Comparison of ENCODE assay signal across 21 cellular contexts in genomic region chr1:192763243-192763642, GRCh38. TPM values are rescaled to one million over a fixed set of nuclear protein-coding genes. Genes with fewer than 3 reads are reported as not detected.
DNase-seq lines count a peak whose midpoint lies in the region; ATAC-seq and TF ChIP-seq lines count a peak whose summit lies in the region.
"Had no signal": no experiment of that assay in that cellular context is flagged by ENCODE, and none has a peak within 500 bp of the region (broad histone marks: within the 10 kb centered on the region; RNA-seq: fewer than 3 reads in every experiment).

No MANE protein-coding gene starts in this region.

- DNase-seq in ELR (ENCODE audit: low read depth), result peak; percentile 9
- peak; percentile 54 for DNase-seq in fibroblast of mammary gland (ENCODE audit: low read depth)
- no peak for DNase-seq in osteoblast (ENCODE audit: insufficient read length, low spot score, missing footprints)
- DNase-seq in naive thymus-derived CD4-positive, alpha-beta T cell, result no peak
- no peak for DNase-seq in BE2C
- DNase-seq in right atrium auricular region (ENCODE audit: low spot score), result no peak
- DNase-seq: activated CD8-positive, alpha-beta T cell treated with anti-CD3 and anti-CD28 coated beads for 36 hours; activated naive CD4-positive, alpha-beta T cell; anterior cingulate cortex; GDM1; hippocampal formation; Karpas-422; naive B cell; NCI-H1092 treated with DMSO at 0.1 percent for 48 hours; NCI-H2081 treated with DMSO at 0.1 percent for 48 hours; NK-92 treated with Interleukin-12 subunit alpha and Interleukin-12 subunit beta, amount 100 ng/mL, for 24 hours; ovary had no signal

- peaks cover 0 to 2% (median 0%) of the 10 kb centered on the region in 7 donors for H3K4me1 Mint-ChIP-seq in naive thymus-derived CD4-positive, alpha-beta T cell
- H3K4me1 Mint-ChIP-seq: naive B cell had no signal

- no peak overlapping the region for H3K4me3 ChIP-seq in fibroblast of mammary gland (ENCODE audit: control insufficient read depth, low read depth, low read length)
- no peak overlapping the region for H3K4me3 ChIP-seq in osteoblast (ENCODE audit: insufficient read depth, low read length)
- H3K4me3 ChIP-seq in naive thymus-derived CD4-positive, alpha-beta T cell (ENCODE audit: low read length), result no peak overlapping the region
- no peak overlapping the region for H3K4me3 ChIP-seq in BE2C (ENCODE audit: low read depth, low read length)
- H3K4me3 ChIP-seq in right atrium auricular region, result no peak overlapping the region
- H3K4me3 ChIP-seq: ovary had no signal

- no peak overlapping the region for H2AFZ ChIP-seq in osteoblast (ENCODE audit: low read length)

- H3K27ac ChIP-seq in osteoblast (ENCODE audit: low read depth, low read length) (peak overlapping the region; percentile 16), right atrium auricular region (no peak overlapping the region)
- no peak overlapping the region for H3K27ac ChIP-seq in naive thymus-derived CD4-positive, alpha-beta T cell (ENCODE audit: low read depth, low read length)
- H3K27ac ChIP-seq: ovary had no signal

- H3K9me3 ChIP-seq in osteoblast (ENCODE audit: low read depth, low read length), result no peaks in the 10 kb centered on the region
- H3K9me3 ChIP-seq in naive thymus-derived CD4-positive, alpha-beta T cell (ENCODE audit: control insufficient read depth in 2 of 3, low read length in 3 of 3), result no peaks in the 10 kb centered on the region
- no peaks in the 10 kb centered on the region for H3K9me3 ChIP-seq in BE2C
- H3K9me3 ChIP-seq in right atrium auricular region, result no peaks in the 10 kb centered on the region
- H3K9me3 ChIP-seq: ovary had no signal

- no peaks in the 10 kb centered on the region for H3K27me3 ChIP-seq in osteoblast (ENCODE audit: insufficient read depth, low read length)
- no peaks in the 10 kb centered on the region for H3K27me3 ChIP-seq in naive thymus-derived CD4-positive, alpha-beta T cell (ENCODE audit: control insufficient read depth in 2 of 2, insufficient read depth in 2 of 2, low read length in 2 of 2)
- H3K27me3 ChIP-seq in BE2C, result no peaks in the 10 kb centered on the region
- no peaks in the 10 kb centered on the region for H3K27me3 ChIP-seq in right atrium auricular region
- H3K27me3 ChIP-seq: ovary had no signal

- H3K4me2 ChIP-seq in osteoblast (ENCODE audit: insufficient read depth, low read length), result no peak overlapping the region

- H3K36me3 ChIP-seq in osteoblast (ENCODE audit: insufficient read depth, low read length) (no peaks in the 10 kb centered on the region), BE2C (no peaks in the 10 kb centered on the region), right atrium auricular region (no peaks in the 10 kb centered on the region)
- no peaks in the 10 kb centered on the region for H3K36me3 ChIP-seq in naive thymus-derived CD4-positive, alpha-beta T cell (ENCODE audit: control insufficient read depth in 2 of 3, insufficient read depth in 3 of 3, low read length in 3 of 3)
- H3K36me3 ChIP-seq: ovary had no signal

- H3K27ac Mint-ChIP-seq in naive thymus-derived CD4-positive, alpha-beta T cell, result peak overlapping the region in 1 of 9 donors; percentile 16
- H3K27ac Mint-ChIP-seq: activated CD8-positive, alpha-beta T cell treated with anti-CD3 and anti-CD28 coated beads for 36 hours; stimulated activated effector memory CD8-positive, alpha-beta T cell treated with anti-CD3 and anti-CD28 coated beads, Interleukin-12 subunit alpha, Interleukin-12 subunit beta, amount 100 ng/mL, for 72 hours had no signal

- peaks cover 0 to 2% (median 0%) of the 10 kb centered on the region in 11 donors for H3K9me3 Mint-ChIP-seq in naive thymus-derived CD4-positive, alpha-beta T cell
- H3K9me3 Mint-ChIP-seq: activated CD8-positive, alpha-beta T cell treated with anti-CD3 and anti-CD28 coated beads for 36 hours; stimulated activated effector memory CD8-positive, alpha-beta T cell treated with anti-CD3 and anti-CD28 coated beads, Interleukin-12 subunit alpha, Interleukin-12 subunit beta, amount 100 ng/mL, for 72 hours had no signal

- POLR2A ChIA-PET in naive thymus-derived CD4-positive, alpha-beta T cell (lab: Charles Lee), result no interaction called here

- ATAC-seq in SK-N-SH treated with all-trans-retinoic acid at 6 μM for 48 hours (peak; percentile 30; the same call in 1 of the 3 replicates), GM18907 (IDR thresholded peaks at IDR 0.05; ENCODE audit: unreplicated experiment) (no peak)
- ATAC-seq in naive thymus-derived CD4-positive, alpha-beta T cell, result no peak
- ATAC-seq: activated CD8-positive, alpha-beta T cell treated with anti-CD3 and anti-CD28 coated beads for 36 hours; sciatic nerve; stimulated activated effector memory CD8-positive, alpha-beta T cell treated with anti-CD3 and anti-CD28 coated beads, Interleukin-12 subunit alpha, Interleukin-12 subunit beta, amount 100 ng/mL, for 72 hours had no signal

- no peaks in the 10 kb centered on the region for H3K79me2 ChIP-seq in osteoblast (ENCODE audit: insufficient read depth, low read length)

- no peaks in the 10 kb centered on the region for H4K20me1 ChIP-seq in osteoblast (ENCODE audit: insufficient read depth, low read length)

- CTCF ChIA-PET in naive thymus-derived CD4-positive, alpha-beta T cell (lab: Charles Lee), result no interaction called here

- H3K4me3 Mint-ChIP-seq in naive thymus-derived CD4-positive, alpha-beta T cell, result no peak overlapping the region
- H3K4me3 Mint-ChIP-seq: activated CD8-positive, alpha-beta T cell treated with anti-CD3 and anti-CD28 coated beads for 36 hours; naive B cell; stimulated activated effector memory CD8-positive, alpha-beta T cell treated with anti-CD3 and anti-CD28 coated beads, Interleukin-12 subunit alpha, Interleukin-12 subunit beta, amount 100 ng/mL, for 72 hours had no signal

- TF ChIP-seq CTCF in fibroblast of mammary gland (conservative IDR thresholded peaks at IDR 0.05; ENCODE audit: control insufficient read depth, insufficient read depth, low read depth, low read length), result no peak
- no peak for TF ChIP-seq CTCF in osteoblast (IDR thresholded peaks at IDR 0.05; ENCODE audit: extremely low read depth, low read depth, low read length)
- no peak for TF ChIP-seq CTCF in BE2C (IDR thresholded peaks at IDR 0.05; ENCODE audit: low read depth, low read length)
- no peak for TF ChIP-seq CTCF in right atrium auricular region (IDR thresholded peaks at IDR 0.05)

- intact Hi-C loops in naive thymus-derived CD4-positive, alpha-beta T cell (cut with micrococcal nuclease), result no loop called here

- H3K36me3 Mint-ChIP-seq in naive thymus-derived CD4-positive, alpha-beta T cell, result no peaks in the 10 kb centered on the region
- H3K36me3 Mint-ChIP-seq: naive B cell; stimulated activated effector memory CD8-positive, alpha-beta T cell treated with anti-CD3 and anti-CD28 coated beads, Interleukin-12 subunit alpha, Interleukin-12 subunit beta, amount 100 ng/mL, for 72 hours had no signal

- peaks cover 7 to 42% (median 28%) of the 10 kb centered on the region in 5 donors for H3K27me3 Mint-ChIP-seq in naive thymus-derived CD4-positive, alpha-beta T cell

- peaks cover 3% of the 10 kb centered on the region for H3K4me1 ChIP-seq in osteoblast (ENCODE audit: insufficient read depth, low read length)
- no peaks in the 10 kb centered on the region for H3K4me1 ChIP-seq in naive thymus-derived CD4-positive, alpha-beta T cell (ENCODE audit: control insufficient read depth in 2 of 2, insufficient read depth in 2 of 2, low read length in 2 of 2)
- no peaks in the 10 kb centered on the region for H3K4me1 ChIP-seq in BE2C
- peaks cover 0 to 3% of the 10 kb centered on the region in 2 donors for H3K4me1 ChIP-seq in right atrium auricular region

TF ChIP-seq in SK-N-SH treated with all-trans-retinoic acid at 6 μM for 48 hours, 23 proteins besides CTCF, POLR2A, EP300 and RAD21 (continues in another document):
- no peak for TF ChIP-seq CREB5 (CRISPR knock-in tag; IDR thresholded peaks at IDR 0.05; ENCODE audit: low read depth)
- no peak for TF ChIP-seq TOX (CRISPR knock-in tag; IDR thresholded peaks at IDR 0.05; ENCODE audit: borderline replicate concordance)
- no peak for TF ChIP-seq ZNF8 (CRISPR knock-in tag; IDR thresholded peaks at IDR 0.05)
- TF ChIP-seq SNAI2 (CRISPR knock-in tag; IDR thresholded peaks at IDR 0.05), result no peak
- TF ChIP-seq BACH2 (CRISPR knock-in tag; IDR thresholded peaks at IDR 0.05; ENCODE audit: borderline replicate concordance), result no peak
- TF ChIP-seq ZNF565 (CRISPR knock-in tag; conservative IDR thresholded peaks at IDR 0.05; ENCODE audit: low read depth), result no peak
- TF ChIP-seq OSR1 (CRISPR knock-in tag; IDR thresholded peaks at IDR 0.05), result no peak
- no peak for TF ChIP-seq ESRRG (CRISPR knock-in tag; IDR thresholded peaks at IDR 0.05)
- no peak for TF ChIP-seq CSDC2 (CRISPR knock-in tag; IDR thresholded peaks at IDR 0.05)
- TF ChIP-seq ZC3H10 (CRISPR knock-in tag; IDR thresholded peaks at IDR 0.05), result no peak

RNA-seq across cellular contexts. Expression of gene RGS2, which starts 45.6 kb away (rescaled TPM):
- 5.6 and 5.8 TPM in 2 replicates for total RNA-seq in osteoblast
- total RNA-seq in naive thymus-derived CD4-positive, alpha-beta T cell, result 100 to 1,000 TPM in 1 of 5 experiments, 10 to 100 TPM in 2, 1 to 10 TPM in 2; 3.5 to 317 (median 12.2) TPM
- 10 to 100 TPM; 14.3 to 14.4 TPM for polyA plus RNA-seq in naive thymus-derived CD4-positive, alpha-beta T cell
- polyA plus RNA-seq in BE2C (2012; ENCODE audit: insufficient read depth, insufficient read length, low read depth), result 14.9 TPM
- total RNA-seq in right atrium auricular region, result 10 to 100 TPM; 31.2 to 51.2 TPM

Comparison
In these comparisons a context has a peak if more than half of its experiments do, and no peak if none do; other contexts are left out.
1. DNase-seq: peak in ELR (single experiment) and fibroblast of mammary gland (single experiment); none in osteoblast (single experiment), naive thymus-derived CD4-positive, alpha-beta T cell (0 of 9), BE2C (single experiment) and right atrium auricular region (single experiment).